Comparison of ENCODE assay signal across 2 cellular contexts in genomic region chr20:53960586-53961386, GRCh38.
TF ChIP-seq lines count a peak whose summit lies in the region.

No MANE protein-coding gene starts in this region.

TF ChIP-seq in SK-N-SH treated with all-trans-retinoic acid at 6 μM for 48 hours, 23 proteins besides CTCF, POLR2A, EP300 and RAD21 (continued from another document):
- TF ChIP-seq CSRNP3 (CRISPR knock-in tag; IDR thresholded peaks at IDR 0.05) = no peak
- TF ChIP-seq ZC3H10 (CRISPR knock-in tag; IDR thresholded peaks at IDR 0.05) = no peak
- TF ChIP-seq TSHZ2 (CRISPR knock-in tag; IDR thresholded peaks at IDR 0.05) = no peak

TF ChIP-seq in SK-N-SH, 30 proteins besides CTCF, POLR2A, EP300 and RAD21 (continued from another document):
- no peak for TF ChIP-seq RCOR1 (IDR thresholded peaks at IDR 0.05; ENCODE audit: low read length)
- no peak for TF ChIP-seq CHD2 (IDR thresholded peaks at IDR 0.05; ENCODE audit: low read length, partially characterized antibody)
- TF ChIP-seq MXI1 (IDR thresholded peaks at IDR 0.05; ENCODE audit: low read depth, low read length) = no peak
